ENCODE assay signal across 1 cellular context in the genomic region with DNA sequence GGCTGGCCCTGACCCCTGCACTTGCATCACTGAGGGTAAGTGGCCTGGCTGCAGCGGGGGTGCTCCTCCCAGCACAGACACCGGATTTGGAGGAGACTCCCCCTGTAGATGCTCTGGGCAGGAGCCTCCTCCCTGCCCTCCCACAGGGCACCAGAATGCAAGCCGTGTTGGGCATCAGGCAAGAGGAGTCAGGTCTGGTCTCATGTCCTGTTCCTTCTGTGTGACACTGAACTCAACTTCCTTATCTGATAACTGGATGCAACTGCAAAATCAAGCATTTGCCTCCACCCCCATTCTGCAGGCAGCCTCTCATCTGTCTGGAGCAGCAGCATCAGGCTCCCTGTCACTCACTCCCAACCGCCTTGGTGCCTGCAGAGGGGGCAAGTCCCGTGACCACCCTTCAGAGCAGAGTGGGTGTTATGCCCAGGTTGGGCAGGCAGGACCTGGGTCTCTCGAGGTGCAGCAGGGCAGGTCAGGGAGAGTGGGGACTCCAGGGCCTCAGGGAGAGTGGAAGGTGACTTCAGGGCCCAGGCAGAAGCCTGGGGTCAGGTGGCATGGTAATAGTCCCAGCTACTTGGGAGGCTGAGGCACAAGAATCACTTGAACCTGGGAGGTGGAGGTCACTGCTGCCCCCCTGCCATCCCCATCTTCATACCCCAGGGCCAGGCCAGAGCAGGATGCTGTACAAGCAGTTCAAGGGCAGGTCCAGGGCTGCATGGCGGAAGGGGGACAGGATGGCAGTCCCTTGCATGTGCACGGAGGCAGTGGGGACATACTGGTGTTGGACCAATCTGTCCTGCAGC.
TF ChIP-seq lines count a peak whose summit lies in the region.

No MANE protein-coding gene starts in this region.

TF ChIP-seq in IMR-90, 13 proteins besides CTCF, POLR2A, EP300 and RAD21:
- no peak for TF ChIP-seq MAZ (IDR thresholded peaks at IDR 0.05; ENCODE audit: borderline replicate concordance, low read depth, low read length)
- TF ChIP-seq SMC3 (IDR thresholded peaks at IDR 0.05; ENCODE audit: low read depth, low read length) = no peak
- no peak for TF ChIP-seq CEBPB (IDR thresholded peaks at IDR 0.05; ENCODE audit: low read depth, low read length)
- no peak for TF ChIP-seq RFX5 (IDR thresholded peaks at IDR 0.05; ENCODE audit: low read depth, low read length)
